Comparison of ENCODE assay signal across 2 cellular contexts in the genomic region with DNA sequence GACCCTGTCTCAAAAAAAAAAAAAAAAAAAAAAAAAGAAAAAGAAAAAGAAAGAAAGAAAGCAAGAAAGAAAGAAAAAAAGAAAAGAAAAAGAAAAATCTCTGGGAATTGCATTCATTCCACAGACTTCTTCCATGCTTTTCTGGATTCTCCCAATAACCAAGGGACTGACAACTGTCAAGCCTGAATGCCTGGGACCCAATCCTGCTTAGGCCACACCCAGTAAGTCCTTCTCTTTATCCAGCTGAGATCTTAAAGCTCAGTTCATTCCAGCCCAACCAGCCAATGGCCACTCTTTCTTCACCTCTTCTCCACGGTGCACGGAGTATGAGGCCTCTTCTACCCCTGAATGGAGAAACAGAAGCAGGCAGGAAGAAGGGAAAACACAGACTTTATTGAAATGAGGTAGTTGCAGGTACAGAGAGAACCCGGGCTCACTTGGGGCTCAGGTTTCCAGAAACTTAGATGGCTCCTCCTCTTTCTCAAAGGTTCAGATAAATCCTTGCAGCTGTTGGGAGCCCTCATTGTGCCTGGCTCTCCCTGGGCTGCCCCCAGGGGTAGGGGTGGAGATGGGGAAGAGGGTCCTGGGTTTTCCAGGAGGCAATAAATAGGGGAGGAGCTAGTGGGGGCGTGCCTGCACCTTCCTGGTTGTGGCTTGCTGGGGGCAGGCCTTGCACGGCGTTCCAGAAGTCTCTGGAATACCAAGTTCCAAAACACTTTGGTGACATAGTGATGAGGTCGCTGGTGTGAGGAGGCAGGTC.
TF ChIP-seq lines count a peak whose summit lies in the region.

No MANE protein-coding gene starts in this region.

TF ChIP-seq in GM23338, 12 proteins besides CTCF, POLR2A, EP300 and RAD21:
- no peak for TF ChIP-seq CREB1 (CRISPR knock-in tag; IDR thresholded peaks at IDR 0.05; ENCODE audit: low read depth)
- TF ChIP-seq EZH2 (IDR thresholded peaks at IDR 0.05; ENCODE audit: low read depth, unreplicated experiment): peak; percentile 49

TF ChIP-seq in IMR-90, 13 proteins besides CTCF, POLR2A, EP300 and RAD21:
- TF ChIP-seq SMC3 (IDR thresholded peaks at IDR 0.05; ENCODE audit: low read depth, low read length) (no peak), CHD1 (IDR thresholded peaks at IDR 0.05; ENCODE audit: low read depth, low read length) (no peak), FOS (IDR thresholded peaks at IDR 0.05; ENCODE audit: low read depth, low read length) (no peak), MXI1 (IDR thresholded peaks at IDR 0.05; ENCODE audit: borderline replicate concordance, low read depth, low read length) (no peak), MAFK (IDR thresholded peaks at IDR 0.05; ENCODE audit: low read depth, low read length) (no peak), BHLHE40 (IDR thresholded peaks at IDR 0.05; ENCODE audit: low read depth, low read length) (no peak), NFE2L2 (IDR thresholded peaks at IDR 0.05; ENCODE audit: low read depth, low read length) (no peak), RFX5 (IDR thresholded peaks at IDR 0.05; ENCODE audit: low read depth, low read length) (no peak), CEBPB (IDR thresholded peaks at IDR 0.05; ENCODE audit: low read depth, low read length) (no peak), RCOR1 (IDR thresholded peaks at IDR 0.05; ENCODE audit: insufficient replicate concordance, low read length) (no peak), MAZ (IDR thresholded peaks at IDR 0.05; ENCODE audit: borderline replicate concordance, low read depth, low read length) (no peak)
- TF ChIP-seq, protein P1, sequence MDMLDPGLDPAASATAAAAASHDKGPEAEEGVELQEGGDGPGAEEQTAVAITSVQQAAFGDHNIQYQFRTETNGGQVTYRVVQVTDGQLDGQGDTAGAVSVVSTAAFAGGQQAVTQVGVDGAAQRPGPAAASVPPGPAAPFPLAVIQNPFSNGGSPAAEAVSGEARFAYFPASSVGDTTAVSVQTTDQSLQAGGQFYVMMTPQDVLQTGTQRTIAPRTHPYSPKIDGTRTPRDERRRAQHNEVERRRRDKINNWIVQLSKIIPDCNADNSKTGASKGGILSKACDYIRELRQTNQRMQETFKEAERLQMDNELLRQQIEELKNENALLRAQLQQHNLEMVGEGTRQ (IDR thresholded peaks at IDR 0.05; ENCODE audit: low read depth, low read length): no peak
- TF ChIP-seq, protein P2, sequence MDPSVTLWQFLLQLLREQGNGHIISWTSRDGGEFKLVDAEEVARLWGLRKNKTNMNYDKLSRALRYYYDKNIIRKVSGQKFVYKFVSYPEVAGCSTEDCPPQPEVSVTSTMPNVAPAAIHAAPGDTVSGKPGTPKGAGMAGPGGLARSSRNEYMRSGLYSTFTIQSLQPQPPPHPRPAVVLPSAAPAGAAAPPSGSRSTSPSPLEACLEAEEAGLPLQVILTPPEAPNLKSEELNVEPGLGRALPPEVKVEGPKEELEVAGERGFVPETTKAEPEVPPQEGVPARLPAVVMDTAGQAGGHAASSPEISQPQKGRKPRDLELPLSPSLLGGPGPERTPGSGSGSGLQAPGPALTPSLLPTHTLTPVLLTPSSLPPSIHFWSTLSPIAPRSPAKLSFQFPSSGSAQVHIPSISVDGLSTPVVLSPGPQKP (IDR thresholded peaks at IDR 0.05; ENCODE audit: borderline replicate concordance, low read depth, low read length): no peak
